In the genomic region with DNA sequence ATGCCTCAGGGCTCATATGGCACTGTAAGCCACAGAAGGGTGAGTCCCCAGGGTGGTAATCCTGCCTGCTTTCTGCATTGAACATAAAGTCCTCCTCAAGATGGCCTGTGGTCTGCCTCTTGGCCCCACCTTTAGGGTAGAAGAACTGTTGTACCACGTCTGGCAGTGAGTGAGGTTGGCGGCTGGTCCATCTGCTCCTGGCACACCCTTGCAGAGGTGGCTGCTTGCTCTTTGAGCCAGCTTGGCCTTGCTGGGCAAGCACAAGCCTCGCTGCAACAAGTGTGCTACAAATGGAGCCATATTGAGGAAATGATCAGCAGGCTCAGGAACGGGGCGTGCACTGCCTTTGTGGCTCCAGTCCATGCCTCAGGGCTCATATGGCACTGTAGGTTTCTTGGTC, we compare ENCODE assay signal across 5 cellular contexts.
A peak's percentile ranks its signal among the peaks of the same experiment; 100 is the strongest.
DNase-seq lines count a peak whose midpoint lies in the region; ATAC-seq and TF ChIP-seq lines count a peak whose summit lies in the region.
"Not testable (repeated sequence)": the region's sequence is repeated elsewhere in the genome, so short reads cannot be mapped to it uniquely, and the experiment has no call there.

No MANE protein-coding gene starts in this region.

- not testable (repeated sequence) for TF ChIP-seq CTCF in chondrocyte (IDR thresholded peaks at IDR 0.05); sigmoid colon (IDR thresholded peaks at IDR 0.05)

- ATAC-seq in aorta (ENCODE audit: low FRiP score) = not testable (repeated sequence)

- H3K9me3 ChIP-seq in sigmoid colon; aorta (ENCODE audit: control insufficient read depth, low read length): not testable (repeated sequence)

- not testable (repeated sequence) for H3K27me3 Mint-ChIP-seq in chondrocyte (ENCODE audit: low read depth)

- not testable (repeated sequence) for H3K27ac Mint-ChIP-seq in chondrocyte (ENCODE audit: unreplicated experiment)

- WGBS in sigmoid colon, 2 donors = 69 to 79% methylated on average over 5 of the region's 5 CpGs
- 76% methylated on average over 5 of the region's 5 CpGs; no CpG with 5 or more reads in 1 of the 2 donors for WGBS in aorta, 2 donors

- H3K4me3 ChIP-seq in sigmoid colon; aorta (ENCODE audit: low read length in 2 of 2): not testable (repeated sequence)

- not testable (repeated sequence) for H3K36me3 ChIP-seq in sigmoid colon; aorta (ENCODE audit: control insufficient read depth in 1 of 2, insufficient read depth in 2 of 2, low read length in 1 of 2)

- not testable (repeated sequence) for TF ChIP-seq EP300 in sigmoid colon (IDR thresholded peaks at IDR 0.05)

- not testable (repeated sequence) for H3K27me3 ChIP-seq in sigmoid colon; aorta (ENCODE audit: control insufficient read depth in 1 of 2, insufficient read depth in 2 of 2, low read length in 1 of 2)

- not testable (repeated sequence) for TF ChIP-seq POLR2A in sigmoid colon (IDR thresholded peaks at IDR 0.05)

- intact Hi-C loops in posterior vena cava (cut with DNase I); sigmoid colon (cut with DNase I); aorta (cut with DNase I): not testable (repeated sequence)

- H3K4me1 ChIP-seq in sigmoid colon; aorta (ENCODE audit: control insufficient read depth in 1 of 2, insufficient read depth in 2 of 2, low read length in 2 of 2): not testable (repeated sequence)

- H3K4me1 Mint-ChIP-seq in chondrocyte (ENCODE audit: low read depth) = not testable (repeated sequence)

- not testable (repeated sequence) for H3K9me3 Mint-ChIP-seq in chondrocyte (ENCODE audit: low read depth)

- DNase-seq in chondrocyte (ENCODE audit: low spot score) (peak; percentile 85), mesenteric fat pad (ENCODE audit: low spot score) (peak; percentile 59), posterior vena cava (ENCODE audit: low spot score) (peak; percentile 26), sigmoid colon (peak; percentile 51), aorta (peak; percentile 40 to 55)

- not testable (repeated sequence) for H3K27ac ChIP-seq in sigmoid colon; aorta (ENCODE audit: low read depth in 1 of 2, low read length in 2 of 2)

- H3K4me3 Mint-ChIP-seq in chondrocyte (ENCODE audit: unreplicated experiment) = not testable (repeated sequence)

- H3K36me3 Mint-ChIP-seq in chondrocyte (ENCODE audit: low read depth) = not testable (repeated sequence)

Comparison
In these comparisons a context has a peak if more than half of its experiments do, and no peak if none do; other contexts are left out.
1. DNase-seq: peak in every context shown above with its lines; median percentile 85 in chondrocyte; 59 in mesenteric fat pad; 51 in sigmoid colon; 48 in aorta; 26 in posterior vena cava.